24 cellular contexts compared by ENCODE assay signal in genomic region chr15:63920504-63921178, GRCh38.
DNase-seq lines count a peak whose midpoint lies in the region; ATAC-seq, FAIRE-seq and TF ChIP-seq lines count a peak whose summit lies in the region.
"Had no signal": no experiment of that assay in that cellular context is flagged by ENCODE, and none has a peak within 500 bp of the region (broad histone marks: within the 10 kb centered on the region; RNA-seq: fewer than 3 reads in every experiment).

No MANE protein-coding gene starts in this region.

- peaks cover 18% of the 10 kb centered on the region for H3K4me1 Mint-ChIP-seq in T-helper 2 cell treated with Interferon-gamma antibody and Interleukin-4, amounts not matched to agents 5 μg/mL and 100 μg/mL, for 36 hours (ENCODE audit: low read depth)
- peaks cover 40% of the 10 kb centered on the region for H3K4me1 Mint-ChIP-seq in neural progenitor cell

- H3K9ac ChIP-seq in BLaER1, result no peak overlapping the region
- no peak overlapping the region for H3K9ac ChIP-seq in GM12878 (ENCODE audit: control insufficient read depth, insufficient read depth, low read length)
- H3K9ac ChIP-seq in neural progenitor cell, result no peak overlapping the region
- H3K9ac ChIP-seq: GM23248 had no signal

- H2AFZ ChIP-seq in GM12878 (ENCODE audit: control insufficient read depth, low read depth, low read length), result no peak overlapping the region
- no peak overlapping the region for H2AFZ ChIP-seq in neural progenitor cell (replicated peaks)
- H2AFZ ChIP-seq: GM23248 had no signal

- TF ChIP-seq POLR2A in GM12878 (IDR thresholded peaks at IDR 0.05; ENCODE audit: low read depth, low read length), result no peak

- SMC1A ChIA-PET in GM12878 (lab: Charles Lee; ENCODE audit: uncharacterized antibody, unreplicated experiment), result interaction anchor here (0.5 to 1.9 kb wide), 18 partner anchors 8 to 732 kb away, joined by 3 to 11 read pairs (median 3); partner anchors contain the start of gene DAPK2

- H3K36me3 ChIP-seq in BLaER1 (no peaks in the 10 kb centered on the region), GM12878 (ENCODE audit: control insufficient read depth in 2 of 2, insufficient read depth in 2 of 2, low read length in 1 of 2) (peaks cover 0 to 3% of the 10 kb centered on the region in 2 experiments; a peak in 2 of 4 replicates), neural progenitor cell (no peaks in the 10 kb centered on the region)

- no peaks in the 10 kb centered on the region for H3K9me3 Mint-ChIP-seq in T-helper 2 cell treated with Interferon-gamma antibody and Interleukin-4, amounts not matched to agents 5 μg/mL and 100 μg/mL, for 36 hours
- no peaks in the 10 kb centered on the region for H3K9me3 Mint-ChIP-seq in neural progenitor cell
- H3K9me3 Mint-ChIP-seq: dendritic cell treated with granulocyte-macrophage colony-stimulating factor and Interleukin-4, amounts not matched to agents 40 ng/mL and 50 ng/mL, for 4 days; immature natural killer cell had no signal

- H3K4me3 ChIP-seq in BLaER1, result no peak overlapping the region
- H3K4me3 ChIP-seq in GM12878, result no peak overlapping the region
- no peak overlapping the region for H3K4me3 ChIP-seq in neural progenitor cell
- H3K4me3 ChIP-seq: GM23248, heart right ventricle, mucosa of descending colon, smooth muscle cell had no signal

- TF ChIP-seq RAD21 in GM12878 (IDR thresholded peaks at IDR 0.05; ENCODE audit: insufficient read depth, low read depth, low read length), result no peak

- 82% methylated on average over 14 of the region's 14 CpGs for WGBS in GM12878 (ENCODE audit: insufficient coverage, insufficient replicate concordance, low lambda C conversion rate, missing lambda C conversion rate)

- peak overlapping the region; percentile 51 for H3K4me3 Mint-ChIP-seq in T-helper 2 cell treated with Interferon-gamma antibody and Interleukin-4, amounts not matched to agents 5 μg/mL and 100 μg/mL, for 36 hours
- no peak overlapping the region for H3K4me3 Mint-ChIP-seq in neural progenitor cell
- H3K4me3 Mint-ChIP-seq: dendritic cell treated with granulocyte-macrophage colony-stimulating factor and Interleukin-4, amounts not matched to agents 40 ng/mL and 50 ng/mL, for 4 days; immature natural killer cell had no signal

- peak overlapping the region; percentile 79 for H3K4me2 ChIP-seq in BLaER1
- no peak overlapping the region for H3K4me2 ChIP-seq in GM12878 (ENCODE audit: control insufficient read depth, insufficient read depth)
- H3K4me2 ChIP-seq in neural progenitor cell, result no peak overlapping the region
- H3K4me2 ChIP-seq: smooth muscle cell had no signal

- H4K20me1 ChIP-seq in BLaER1, result no peaks in the 10 kb centered on the region
- H4K20me1 ChIP-seq in GM12878 (ENCODE audit: control insufficient read depth, insufficient read depth), result no peaks in the 10 kb centered on the region
- no peaks in the 10 kb centered on the region for H4K20me1 ChIP-seq in neural progenitor cell (ENCODE audit: low read depth)

- BruUV-seq in GM12878 (replicated peaks; lab: Mats Ljungman, UMichigan), result no TSS peak

- peak overlapping the region; percentile 39; the same call in 1 of the 2 replicates for H3K27ac ChIP-seq in BLaER1
- no peak overlapping the region for H3K27ac ChIP-seq in GM12878 (ENCODE audit: control insufficient read depth, insufficient read depth)
- H3K27ac ChIP-seq in neural progenitor cell, result no peak overlapping the region
- H3K27ac ChIP-seq: GM23248 had no signal

- TF ChIP-seq EP300 in GM12878 (IDR thresholded peaks at IDR 0.05; ENCODE audit: borderline replicate concordance in 1 of 2, control insufficient read depth in 1 of 2, low read depth in 2 of 2, low read length in 2 of 2), result no peak

- TF ChIP-seq CTCF in GM12878 (IDR thresholded peaks at IDR 0.05 in 2 of 3, conservative IDR thresholded peaks at IDR 0.05 in 1 of 3; ENCODE audit: control insufficient read depth in 2 of 3, extremely low read depth in 1 of 3, insufficient read depth in 1 of 3, low read depth in 3 of 3, low read length in 3 of 3) (no peak), neural progenitor cell (IDR thresholded peaks at IDR 0.05) (no peak)

- intact Hi-C loops in GM12878 (cut with micrococcal nuclease; ENCODE audit: unreplicated experiment), result no loop called here

- no peaks in the 10 kb centered on the region for H3K79me2 ChIP-seq in GM12878 (ENCODE audit: control insufficient read depth, insufficient read depth, low read length)
- H3K79me2 ChIP-seq in neural progenitor cell (ENCODE audit: low read depth), result no peaks in the 10 kb centered on the region

- peaks cover 19% of the 10 kb centered on the region for H3F3A ChIP-seq in neural progenitor cell (ENCODE audit: low read depth)

- no peak for FAIRE-seq in GM12878 (lab: Jason Lieb, UNC)

- CTCF ChIA-PET in GM12878 (lab: Yijun Ruan, JAX), result interaction anchor here (0.7 to 1.8 kb wide), 8 partner anchors 9 to 126 kb away, joined by 3 to 5 read pairs (median 3); partner anchors contain the start of gene DAPK2

- RAD21 ChIA-PET in GM12878 (lab: Charles Lee; ENCODE audit: unreplicated experiment), result interaction anchor here (1.0 to 1.2 kb wide), 2 partner anchors 25 to 168 kb away, joined by 3 to 4 read pairs; no protein-coding TSS in a partner anchor

- POLR2A ChIA-PET in GM12878 (lab: Charles Lee), result interaction anchor here (1.1 to 1.4 kb wide), 2 partner anchors 23 to 25 kb away, joined by 4 read pairs; no protein-coding TSS in a partner anchor

- in situ Hi-C loops in GM12878 (cut with MboI), result no loop called here

- no peaks in the 10 kb centered on the region for H3K36me3 Mint-ChIP-seq in T-helper 2 cell treated with Interferon-gamma antibody and Interleukin-4, amounts not matched to agents 5 μg/mL and 100 μg/mL, for 36 hours (ENCODE audit: low read depth)
- H3K36me3 Mint-ChIP-seq in neural progenitor cell, result no peaks in the 10 kb centered on the region

- DNase-seq in T-helper 2 cell treated with Interferon-gamma antibody and Interleukin-4, amounts not matched to agents 5 μg/mL and 100 μg/mL, for 36 hours (ENCODE audit: low spot score), result no peak
- no peak for DNase-seq in T-helper 2 cell
- DNase-seq in GM12878 (ENCODE audit: low read depth, low spot score), result no peak
- no peak for DNase-seq in neural progenitor cell (ENCODE audit: low spot score)
- no peak for DNase-seq in cortex of kidney (lab: John Stamatoyannopoulos, UW)
- DNase-seq in effector CD4-positive, alpha-beta T cell, result no peak
- no peak for DNase-seq in DMS153 treated with DMSO at 0.1 percent for 48 hours (lab: John Stamatoyannopoulos, UW; ENCODE audit: unreplicated experiment)
- DNase-seq: 8988T; activated CD4-positive, CD25-positive, alpha-beta regulatory T cell treated with anti-CD3 and anti-CD28 coated beads, Interleukin-2, amount 50 U/mL, for 72 hours; AML-193; amniotic stem cell; DMS79 treated with DMSO at 0.1 percent for 48 hours; GM23248; heart right ventricle; immature natural killer cell; Kasumi-1; mucosa of descending colon; NCI-H1694 treated with DMSO at 0.1 percent for 48 hours; NCI-H69; stimulated activated CD4-positive, alpha-beta T cell treated with anti-CD3 and anti-CD28 coated beads, Interleukin-2, amount 100 ng/mL, for 48 hours; stimulated activated naive CD4-positive, alpha-beta T cell treated with Interleukin-2 at 50 U/mL for 16 hours had no signal

- no peaks in the 10 kb centered on the region for H3K9me3 ChIP-seq in BLaER1
- H3K9me3 ChIP-seq in GM12878 (replicated peaks; ENCODE audit: control insufficient read depth, insufficient read depth, low read length), result no peaks in the 10 kb centered on the region
- H3K9me3 ChIP-seq in neural progenitor cell (ENCODE audit: low read depth), result no peaks in the 10 kb centered on the region
- H3K9me3 ChIP-seq: heart right ventricle, mucosa of descending colon had no signal

- no peak overlapping the region for H3K27ac Mint-ChIP-seq in T-helper 2 cell treated with Interferon-gamma antibody and Interleukin-4, amounts not matched to agents 5 μg/mL and 100 μg/mL, for 36 hours
- peak overlapping the region; percentile 20 for H3K27ac Mint-ChIP-seq in neural progenitor cell
- H3K27ac Mint-ChIP-seq: dendritic cell treated with granulocyte-macrophage colony-stimulating factor and Interleukin-4, amounts not matched to agents 40 ng/mL and 50 ng/mL, for 4 days; immature natural killer cell had no signal

- peaks cover 34% of the 10 kb centered on the region for H3K4me1 ChIP-seq in BLaER1
- peaks cover 27% of the 10 kb centered on the region for H3K4me1 ChIP-seq in GM12878 (ENCODE audit: control insufficient read depth, insufficient read depth, low read length)
- H3K4me1 ChIP-seq in neural progenitor cell, result peaks cover 35% of the 10 kb centered on the region

- H3K27me3 Mint-ChIP-seq in T-helper 2 cell treated with Interferon-gamma antibody and Interleukin-4, amounts not matched to agents 5 μg/mL and 100 μg/mL, for 36 hours (ENCODE audit: low read depth), result no peaks in the 10 kb centered on the region
- peaks cover 3% of the 10 kb centered on the region for H3K27me3 Mint-ChIP-seq in neural progenitor cell (ENCODE audit: insufficient read depth, low read depth)

- H3K27me3 ChIP-seq in BLaER1 (no peaks in the 10 kb centered on the region), GM12878 (replicated peaks in 1 of 2; ENCODE audit: control insufficient read depth in 2 of 2, insufficient read depth in 2 of 2, low read length in 1 of 2) (no peaks in the 10 kb centered on the region), neural progenitor cell (no peaks in the 10 kb centered on the region)
- H3K27me3 ChIP-seq: heart right ventricle had no signal

- no peak for ATAC-seq in GM12878
- ATAC-seq: mucosa of descending colon had no signal

TF ChIP-seq in GM12878, 131 proteins besides CTCF, POLR2A, EP300 and RAD21 (continues in another document):
- TF ChIP-seq ETV6 (conservative IDR thresholded peaks at IDR 0.05 in 1 of 2, IDR thresholded peaks at IDR 0.05 in 1 of 2; ENCODE audit: borderline replicate concordance in 1 of 2, low read depth in 1 of 2) (0 out of 4 replicates have a peak, but pooled peaks of 1 of the 2 experiments have one; percentile 31), ATF3 (IDR thresholded peaks at IDR 0.05; ENCODE audit: borderline replicate concordance, extremely low read depth, low read depth, low read length) (no peak), ESRRA (IDR thresholded peaks at IDR 0.05; ENCODE audit: low read length) (no peak)
